In the genomic region with DNA sequence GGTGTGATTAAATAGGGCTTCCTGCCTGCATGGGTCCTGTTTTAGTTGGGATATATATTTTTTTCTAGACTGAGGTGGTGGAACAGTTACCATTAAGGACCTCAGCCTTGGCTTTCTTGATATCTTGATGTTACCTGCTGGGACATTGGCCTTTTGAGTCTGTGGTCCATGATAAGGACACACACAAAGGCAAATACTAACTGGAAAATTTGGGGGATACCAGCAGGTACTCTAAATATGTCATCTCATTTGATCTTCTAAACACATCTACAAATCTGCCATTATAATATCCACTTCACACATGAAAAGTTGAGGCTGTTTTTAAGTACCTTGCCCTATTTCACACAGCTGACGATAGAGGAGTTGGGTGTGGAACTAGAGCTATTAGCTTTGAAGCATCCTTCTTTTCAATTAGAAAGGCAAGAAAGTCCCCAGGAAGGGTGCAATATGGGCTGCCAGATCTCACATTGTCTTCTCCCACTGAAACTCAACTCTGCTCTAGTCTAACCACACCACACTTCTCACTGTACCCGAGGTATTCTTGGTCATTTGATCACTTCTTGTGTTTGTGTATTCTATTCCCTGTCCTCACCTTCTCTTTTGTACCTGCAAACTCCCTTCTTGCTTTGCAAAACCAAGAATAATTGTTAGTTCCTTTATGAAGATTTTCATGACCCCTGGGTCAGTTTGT, we compare ENCODE assay signal across 16 cellular contexts.
DNase-seq lines count a peak whose midpoint lies in the region; ATAC-seq and TF ChIP-seq lines count a peak whose summit lies in the region.
"Had no signal": no experiment of that assay in that cellular context is flagged by ENCODE, and none has a peak within 500 bp of the region (broad histone marks: within the 10 kb centered on the region; RNA-seq: fewer than 3 reads in every experiment).

No MANE protein-coding gene starts in this region.

- H3K9ac ChIP-seq in KMS-11 = no peak overlapping the region
- H3K9ac ChIP-seq: GM23248 had no signal

- H3K36me3 Mint-ChIP-seq in T-helper 17 cell (ENCODE audit: low read depth) = no peaks in the 10 kb centered on the region

- H3K27ac Mint-ChIP-seq in T-helper 17 cell = peak overlapping the region; percentile 51
- H3K27ac Mint-ChIP-seq: CD8-positive, alpha-beta T cell; H9 had no signal

- H4K20me1 ChIP-seq in KMS-11 (ENCODE audit: insufficient read depth) = no peaks in the 10 kb centered on the region

- H3K27ac ChIP-seq in KMS-11 = peak overlapping the region; percentile 34; the same call in 1 of the 2 replicates
- H3K27ac ChIP-seq: GM23248 had no signal

- TF ChIP-seq CTCF in GM12865 (IDR thresholded peaks at IDR 0.05; ENCODE audit: insufficient read depth, low read depth, low read length, missing control alignments) (no peak), KMS-11 (conservative IDR thresholded peaks at IDR 0.05; ENCODE audit: low read depth, low read length) (no peak)

- ATAC-seq in T-helper 17 cell (peak; percentile 11), GM19452 (IDR thresholded peaks at IDR 0.05; ENCODE audit: unreplicated experiment) (no peak)
- ATAC-seq: CD8-positive, alpha-beta T cell; HCT116 had no signal

- DNase-seq in GM12865 (ENCODE audit: low read depth) = peak; percentile 14
- DNase-seq in T-helper 17 cell = no peak
- DNase-seq in NCI-H187 treated with DMSO at 0.1 percent for 48 hours (lab: John Stamatoyannopoulos, UW) = no peak
- DNase-seq in DMS53 treated with DMSO at 0.1 percent for 48 hours (lab: John Stamatoyannopoulos, UW; ENCODE audit: unreplicated experiment) = no peak
- DNase-seq: C1 segment of cervical spinal cord; Caco-2; CD8-positive, alpha-beta T cell; DMS153; DMS79; EL; GDM1; GM23248; H9 had no signal

- no peak overlapping the region for H3K4me3 ChIP-seq in GM12865 (ENCODE audit: low read depth, low read length)
- no peak overlapping the region for H3K4me3 ChIP-seq in KMS-11 (IDR thresholded peaks at IDR 0.05; ENCODE audit: insufficient read depth, low read depth, low read length)
- H3K4me3 ChIP-seq: GM23248 had no signal

- H3K4me1 Mint-ChIP-seq in T-helper 17 cell = peaks cover 37% of the 10 kb centered on the region

- peak overlapping the region; percentile 41 for H3K4me2 ChIP-seq in KMS-11

- H3K4me1 ChIP-seq in KMS-11 (ENCODE audit: low read depth, poor library complexity, severe bottlenecking) = peaks cover 44% of the 10 kb centered on the region
- H3K4me1 ChIP-seq: Caco-2 had no signal

- no peaks in the 10 kb centered on the region for H3K36me3 ChIP-seq in KMS-11 (ENCODE audit: insufficient read depth)

- peak overlapping the region; percentile 41; the same call in 1 of the 2 replicates for H2AFZ ChIP-seq in KMS-11 (ENCODE audit: low read depth)
- H2AFZ ChIP-seq: GM23248 had no signal

- H3K9me3 ChIP-seq in T-helper 17 cell (ENCODE audit: control insufficient read depth, low read length, poor library complexity, severe bottlenecking) = peaks cover 4% of the 10 kb centered on the region
- H3K9me3 ChIP-seq: Caco-2 had no signal

- no peak overlapping the region for H3K4me3 Mint-ChIP-seq in T-helper 17 cell
- H3K4me3 Mint-ChIP-seq: CD8-positive, alpha-beta T cell; H9 had no signal

- H3K27me3 Mint-ChIP-seq in T-helper 17 cell = no peaks in the 10 kb centered on the region

- H3K27me3 ChIP-seq in KMS-11 (ENCODE audit: insufficient read depth, low read depth) = no peaks in the 10 kb centered on the region

- no peaks in the 10 kb centered on the region for H3K79me2 ChIP-seq in KMS-11 (ENCODE audit: insufficient read depth, low read depth)
